14 cellular contexts compared by ENCODE assay signal in genomic region chr4:82268826-82269193, GRCh38.
DNase-seq lines count a peak whose midpoint lies in the region; ATAC-seq and TF ChIP-seq lines count a peak whose summit lies in the region.
"Had no signal": no experiment of that assay in that cellular context is flagged by ENCODE, and none has a peak within 500 bp of the region (broad histone marks: within the 10 kb centered on the region; RNA-seq: fewer than 3 reads in every experiment).

No MANE protein-coding gene starts in this region.

- no peak overlapping the region for H3K4ac ChIP-seq in H9 (ENCODE audit: low read depth, low read length)

- no peak for TF ChIP-seq EP300 in ovary (IDR thresholded peaks at IDR 0.05)

- no peak overlapping the region for H3K18ac ChIP-seq in H9 (ENCODE audit: insufficient read length, low read depth, low read length)

- H3K4me3 Mint-ChIP-seq in H9: no peak overlapping the region
- H3K4me3 Mint-ChIP-seq: activated T-helper 17 cell treated with anti-CD3 and anti-CD28 coated beads, Interleukin-2, amount 50 U/mL, for 72 hours; stimulated activated effector memory CD8-positive, alpha-beta T cell treated with anti-CD3 and anti-CD28 coated beads, Interleukin-12 subunit alpha, Interleukin-12 subunit beta, amount 100 ng/mL, for 72 hours had no signal

- H2BK20ac ChIP-seq in H9 (ENCODE audit: low read depth, low read length, poor library complexity, severe bottlenecking): no peak overlapping the region

- H3K4me1 ChIP-seq in BLaER1 treated with 17β-estradiol and CSF1 and Interleukin-3, amounts not matched to agents 10 nM and 100 nM: peaks cover 41 to 62% (median 55%) of the 10 kb centered on the region in 10 experiments
- H3K4me1 ChIP-seq in HCT116 (ENCODE audit: control insufficient read depth in 1 of 2, insufficient read depth in 2 of 2, low read length in 2 of 2) (no peaks in the 10 kb centered on the region), RWPE2 (ENCODE audit: insufficient read depth, poor library complexity, severe bottlenecking) (no peaks in the 10 kb centered on the region), H9 (ENCODE audit: insufficient read depth, low read length) (no peaks in the 10 kb centered on the region; the same call in 1 of the 2 replicates), ovary (ENCODE audit: insufficient read depth) (no peaks in the 10 kb centered on the region)
- H3K4me1 ChIP-seq: breast epithelium, foreskin keratinocyte had no signal

- WGBS in H9 (ENCODE audit: extremely low coverage, insufficient read length, low lambda C conversion rate): no CpG with 5 or more reads among the region's 3 CpGs
- WGBS in ovary, 3 donors: 55 to 58% (median 56%) methylated on average over 3 of the region's 3 CpGs

- no peaks in the 10 kb centered on the region for H3K36me3 ChIP-seq in BLaER1 treated with 17β-estradiol and CSF1 and Interleukin-3, amounts not matched to agents 10 nM and 100 nM
- H3K36me3 ChIP-seq in HCT116 (ENCODE audit: control insufficient read depth in 1 of 2, insufficient read depth in 2 of 2, low read length in 2 of 2) (no peaks in the 10 kb centered on the region), RWPE2 (ENCODE audit: low read depth) (no peaks in the 10 kb centered on the region), ovary (no peaks in the 10 kb centered on the region)
- H3K36me3 ChIP-seq: breast epithelium, heart right ventricle had no signal

- no TSS peak for BruUV-seq in HCT116 (replicated peaks; lab: Mats Ljungman, UMichigan)

- no peak overlapping the region for H2AK5ac ChIP-seq in H9 (ENCODE audit: insufficient read length, low read length)

- H2BK15ac ChIP-seq in H9 (ENCODE audit: low read depth, low read length): no peak overlapping the region

- H3K9ac ChIP-seq in BLaER1 treated with 17β-estradiol and CSF1 and Interleukin-3, amounts not matched to agents 10 nM and 100 nM: peak overlapping the region in 3 of 11 experiments; percentile 59 to 68 (median 65); a peak in 5 of 22 replicates
- H3K9ac ChIP-seq in HCT116 (ENCODE audit: low read length) (no peak overlapping the region), H9 (ENCODE audit: extremely low read depth, insufficient read length, low read length) (no peak overlapping the region)

- no peak overlapping the region for H3K14ac ChIP-seq in H9 (ENCODE audit: insufficient read depth, low read length)

- intact Hi-C loops in HCT116 (cut with micrococcal nuclease) (loop anchor here (1.0 to 10.0 kb wide), 3 partner anchors 354 to 864 kb away; no protein-coding TSS in a partner anchor), ovary (cut with DNase I) (loop anchor here in 1 of 4 donors (10.0 kb wide), 2 partner anchors 804 to 864 kb away; no protein-coding TSS in a partner anchor)

- H4K20me1 ChIP-seq in BLaER1 treated with 17β-estradiol and CSF1 and Interleukin-3, amounts not matched to agents 10 nM and 100 nM: no peaks in the 10 kb centered on the region
- H4K20me1 ChIP-seq in HCT116 (ENCODE audit: insufficient read depth): no peaks in the 10 kb centered on the region
- no peaks in the 10 kb centered on the region for H4K20me1 ChIP-seq in H9 (ENCODE audit: control insufficient read depth, insufficient read depth, insufficient read length)

- peak overlapping the region in 6 of 11 experiments; percentile 73 to 82 (median 80); a peak in 11 of 22 replicates for H3K27ac ChIP-seq in BLaER1 treated with 17β-estradiol and CSF1 and Interleukin-3, amounts not matched to agents 10 nM and 100 nM
- no peak overlapping the region for H3K27ac ChIP-seq in HCT116 (ENCODE audit: low read depth, low read length)
- H3K27ac ChIP-seq in RWPE2 (ENCODE audit: poor library complexity, severe bottlenecking): no peak overlapping the region
- peak overlapping the region; percentile 34 for H3K27ac ChIP-seq in epithelial cell of prostate
- no peak overlapping the region for H3K27ac ChIP-seq in H9 (ENCODE audit: insufficient read length, low read depth, low read length)
- no peak overlapping the region for H3K27ac ChIP-seq in ovary
- H3K27ac ChIP-seq: foreskin keratinocyte had no signal

- no peak overlapping the region for H2BK12ac ChIP-seq in H9 (ENCODE audit: insufficient read length, low read depth, low read length)

- no peak for DNase-seq in HCT116 (ENCODE audit: low read depth, low spot score)
- DNase-seq in RWPE2 (ENCODE audit: low spot score): no peak
- DNase-seq in epithelial cell of prostate (ENCODE audit: low read depth, low spot score): no peak
- no peak for DNase-seq in H9
- DNase-seq in ovary: no peak
- DNase-seq in NCI-H128 (lab: John Stamatoyannopoulos, UW; ENCODE audit: unreplicated experiment): no peak

- CTCF ChIA-PET in HCT116 (lab: Charles Lee): interaction anchor here (0.9 to 2.1 kb wide), 8 partner anchors 13 to 801 kb away, joined by 3 to 14 read pairs (median 4); no protein-coding TSS in a partner anchor

- H3K9me3 ChIP-seq in BLaER1 treated with 17β-estradiol and CSF1 and Interleukin-3, amounts not matched to agents 10 nM and 100 nM (replicated peaks in 1 of 11): peaks cover 0 to 20% (median 18%) of the 10 kb centered on the region in 11 experiments; a peak in 20 of 22 replicates
- H3K9me3 ChIP-seq in HCT116 (ENCODE audit: control insufficient read depth in 1 of 2, insufficient read depth in 1 of 2, low read depth in 1 of 2, low read length in 2 of 2): no peaks in the 10 kb centered on the region
- no peaks in the 10 kb centered on the region for H3K9me3 ChIP-seq in RWPE2 (ENCODE audit: severe bottlenecking)
- no peaks in the 10 kb centered on the region for H3K9me3 ChIP-seq in H9 (ENCODE audit: control insufficient read depth, low read depth, low read length)
- no peaks in the 10 kb centered on the region for H3K9me3 ChIP-seq in ovary
- H3K9me3 ChIP-seq: breast epithelium, heart right ventricle had no signal

- no peaks in the 10 kb centered on the region for H3K36me3 Mint-ChIP-seq in H9 (ENCODE audit: insufficient read depth in 1 of 3, low read depth in 3 of 3)
- H3K36me3 Mint-ChIP-seq: activated naive CD4-positive, alpha-beta T cell treated with anti-CD3 and anti-CD28 coated beads, Interleukin-2, amount 50 U/mL, for 72 hours; stimulated activated effector memory CD8-positive, alpha-beta T cell treated with anti-CD3 and anti-CD28 coated beads, Interleukin-12 subunit alpha, Interleukin-12 subunit beta, amount 100 ng/mL, for 72 hours had no signal

- POLR2A ChIA-PET in HCT116 (lab: Charles Lee): no interaction called here

- TF ChIP-seq POLR2A in HCT116 (IDR thresholded peaks at IDR 0.05; ENCODE audit: borderline replicate concordance, extremely low read depth, insufficient read depth, insufficient read length): no peak
- no peak for TF ChIP-seq POLR2A in ovary (IDR thresholded peaks at IDR 0.05)

- H2AFZ ChIP-seq in HCT116 (ENCODE audit: low read depth, low read length, poor library complexity, severe bottlenecking) (no peak overlapping the region), H9 (ENCODE audit: low read length) (no peak overlapping the region)

- H4K5ac ChIP-seq in H9 (ENCODE audit: insufficient read length, low read depth, low read length): no peak overlapping the region

- no peaks in the 10 kb centered on the region for H3K79me1 ChIP-seq in H9 (ENCODE audit: insufficient read depth, low read depth, low read length, poor library complexity, severe bottlenecking)

- H2BK120ac ChIP-seq in H9 (ENCODE audit: low read depth, low read length, poor library complexity, severe bottlenecking): no peak overlapping the region

- TF ChIP-seq RAD21 in HCT116 (IDR thresholded peaks at IDR 0.05; ENCODE audit: low read depth): no peak

- H3K4me2 ChIP-seq in BLaER1 treated with 17β-estradiol and CSF1 and Interleukin-3, amounts not matched to agents 10 nM and 100 nM: peak overlapping the region in 8 of 11 experiments; percentile 72 to 89 (median 82); a peak in 12 of 22 replicates
- H3K4me2 ChIP-seq in HCT116 (ENCODE audit: low read length): no peak overlapping the region
- no peak overlapping the region for H3K4me2 ChIP-seq in H9 (ENCODE audit: insufficient read depth, insufficient read length, low read length)

- H3K9me2 ChIP-seq in HCT116 (ENCODE audit: insufficient read depth): no peaks in the 10 kb centered on the region

- H3K79me2 ChIP-seq in HCT116 (ENCODE audit: insufficient read depth, low read length): no peaks in the 10 kb centered on the region
- H3K79me2 ChIP-seq in H9 (ENCODE audit: insufficient read depth, low read length): no peaks in the 10 kb centered on the region

- no peak overlapping the region for H3K4me3 ChIP-seq in BLaER1 treated with 17β-estradiol and CSF1 and Interleukin-3, amounts not matched to agents 10 nM and 100 nM
- H3K4me3 ChIP-seq in HCT116 (replicated peaks in 1 of 2; ENCODE audit: low read depth in 1 of 2, low read length in 2 of 2) (no peak overlapping the region), RWPE2 (ENCODE audit: severe bottlenecking) (no peak overlapping the region), ovary (no peak overlapping the region)

- H3K56ac ChIP-seq in H9 (ENCODE audit: insufficient read length, low read depth, low read length): no peak overlapping the region

- peak; percentile 34; the same call in 1 of the 2 replicates for ATAC-seq in HCT116
- no peak for ATAC-seq in RWPE2 (ENCODE audit: low read depth)
- no peak for ATAC-seq in HG02981 (IDR thresholded peaks at IDR 0.05; ENCODE audit: unreplicated experiment)

- TF ChIP-seq CTCF in HCT116 (IDR thresholded peaks at IDR 0.05 in 2 of 3, conservative IDR thresholded peaks at IDR 0.05 in 1 of 3; ENCODE audit: borderline replicate concordance in 1 of 3, insufficient read depth in 1 of 3, low read depth in 2 of 3, low read length in 2 of 3): no peak
- TF ChIP-seq CTCF in RWPE2 (IDR thresholded peaks at IDR 0.05; ENCODE audit: poor library complexity, severe bottlenecking): peak; percentile 75
- no peak; the same call in 2 of the 3 replicates for TF ChIP-seq CTCF in H9 (conservative IDR thresholded peaks at IDR 0.05)
- no peak for TF ChIP-seq CTCF in ovary (IDR thresholded peaks at IDR 0.05)

- H3K23me2 ChIP-seq in H9 (ENCODE audit: insufficient read length, low read depth, low read length, poor library complexity, severe bottlenecking): no peaks in the 10 kb centered on the region

- H3K27me3 Mint-ChIP-seq in H9 (ENCODE audit: low read depth): peaks cover 2% of the 10 kb centered on the region; the same call in 1 of the 2 replicates

- H3K23ac ChIP-seq in H9 (ENCODE audit: insufficient read length, low read depth, low read length): no peak overlapping the region

- RAD21 ChIA-PET in HCT116 (lab: Charles Lee; ENCODE audit: low non-redundant PET in 1 of 2, low total read pairs in 2 of 2, uncharacterized antibody in 2 of 2, unreplicated experiment in 2 of 2): no interaction called here

- no peaks in the 10 kb centered on the region for H3K27me3 ChIP-seq in BLaER1 treated with 17β-estradiol and CSF1 and Interleukin-3, amounts not matched to agents 10 nM and 100 nM
- H3K27me3 ChIP-seq in HCT116 (ENCODE audit: insufficient read depth, low read length) (peaks cover 25% of the 10 kb centered on the region), RWPE2 (ENCODE audit: insufficient read depth, poor library complexity, severe bottlenecking) (no peaks in the 10 kb centered on the region), H9 (ENCODE audit: insufficient read depth, low read length) (no peaks in the 10 kb centered on the region), ovary (no peaks in the 10 kb centered on the region)
- H3K27me3 ChIP-seq: breast epithelium had no signal

- no peak overlapping the region for H3T11ph ChIP-seq in H9 (ENCODE audit: low read length)

- H4K91ac ChIP-seq in H9 (ENCODE audit: insufficient read length, low read depth, low read length): no peak overlapping the region

- peaks cover 8 to 9% of the 10 kb centered on the region in 2 experiments for H3K4me1 Mint-ChIP-seq in H9
- H3K4me1 Mint-ChIP-seq: activated T-helper 17 cell treated with anti-CD3 and anti-CD28 coated beads, Interleukin-2, amount 50 U/mL, for 72 hours had no signal

- no peak overlapping the region for H4K8ac ChIP-seq in H9 (replicated peaks; ENCODE audit: insufficient read length, low read depth, low read length)

- H3K27ac Mint-ChIP-seq in H9: no peak overlapping the region; a peak in 1 of 7 replicates
- H3K27ac Mint-ChIP-seq: activated T-helper 17 cell treated with anti-CD3 and anti-CD28 coated beads, Interleukin-2, amount 50 U/mL, for 72 hours; stimulated activated effector memory CD8-positive, alpha-beta T cell treated with anti-CD3 and anti-CD28 coated beads, Interleukin-12 subunit alpha, Interleukin-12 subunit beta, amount 100 ng/mL, for 72 hours had no signal

- H2BK5ac ChIP-seq in H9 (ENCODE audit: insufficient read length, low read length): no peak overlapping the region

- H3K9me3 Mint-ChIP-seq in H9: peaks cover 0 to 5% of the 10 kb centered on the region in 2 experiments; a peak in 3 of 5 replicates
- H3K9me3 Mint-ChIP-seq: activated T-helper 17 cell treated with anti-CD3 and anti-CD28 coated beads, Interleukin-2, amount 50 U/mL, for 72 hours; stimulated activated effector memory CD8-positive, alpha-beta T cell treated with anti-CD3 and anti-CD28 coated beads, Interleukin-12 subunit alpha, Interleukin-12 subunit beta, amount 100 ng/mL, for 72 hours had no signal

Comparison
In these comparisons a context has a peak if more than half of its experiments do, and no peak if none do; other contexts are left out.
1. H3K27ac ChIP-seq: peak in BLaER1 treated with 17β-estradiol and CSF1 and Interleukin-3, amounts not matched to agents 10 nM and 100 nM (6 of 11) and epithelial cell of prostate (single experiment); none in HCT116 (single experiment), RWPE2 (single experiment), H9 (single experiment) and ovary (0 of 2).
2. H3K4me2 ChIP-seq: peak in BLaER1 treated with 17β-estradiol and CSF1 and Interleukin-3, amounts not matched to agents 10 nM and 100 nM (8 of 11); none in HCT116 (single experiment) and H9 (single experiment).